ENCODE assay signal across 2 cellular contexts in the genomic region with DNA sequence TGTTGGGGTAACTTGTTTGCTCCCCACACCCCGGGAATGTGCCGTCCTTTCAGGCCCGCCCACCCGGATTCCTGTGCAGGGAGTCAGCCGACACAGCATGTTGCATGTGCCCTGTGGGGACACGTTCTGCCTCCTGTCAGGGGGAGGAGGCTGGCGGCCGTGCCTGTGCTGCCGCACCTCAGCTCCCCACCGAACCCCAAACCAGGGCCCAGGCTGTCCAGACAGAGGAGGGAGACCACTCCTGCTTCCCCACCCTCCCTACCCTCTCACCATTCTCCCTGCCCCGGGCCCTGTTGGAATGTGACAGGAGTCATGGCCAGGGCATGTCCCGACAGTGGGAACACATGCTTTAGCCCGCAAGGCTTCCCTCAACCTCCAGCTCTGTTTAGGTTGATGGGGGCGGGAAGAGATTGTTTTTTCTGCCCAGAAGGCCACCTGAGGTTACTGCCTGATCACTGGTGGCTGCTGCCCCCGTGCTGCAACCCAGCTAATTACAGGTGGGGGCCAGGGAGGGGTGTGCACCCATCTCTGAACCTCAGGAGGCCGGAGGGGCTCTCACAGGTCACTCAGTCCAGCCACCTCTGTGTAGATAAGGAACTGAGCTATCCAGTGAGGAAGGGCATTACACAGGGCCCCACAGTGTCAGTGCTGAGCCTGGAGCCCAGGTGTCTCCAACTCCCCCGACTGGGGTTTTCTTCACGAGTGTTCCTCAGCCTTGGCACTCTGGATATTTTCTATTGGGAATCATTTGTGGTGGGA.
TF ChIP-seq lines count a peak whose summit lies in the region.

No MANE protein-coding gene starts in this region.

TF ChIP-seq in A549, 52 proteins besides CTCF, POLR2A, EP300 and RAD21:
- TF ChIP-seq, protein P1, sequence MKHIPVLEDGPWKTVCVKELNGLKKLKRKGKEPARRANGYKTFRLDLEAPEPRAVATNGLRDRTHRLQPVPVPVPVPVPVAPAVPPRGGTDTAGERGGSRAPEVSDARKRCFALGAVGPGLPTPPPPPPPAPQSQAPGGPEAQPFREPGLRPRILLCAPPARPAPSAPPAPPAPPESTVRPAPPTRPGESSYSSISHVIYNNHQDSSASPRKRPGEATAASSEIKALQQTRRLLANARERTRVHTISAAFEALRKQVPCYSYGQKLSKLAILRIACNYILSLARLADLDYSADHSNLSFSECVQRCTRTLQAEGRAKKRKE (CRISPR knock-in tag; IDR thresholded peaks at IDR 0.05; ENCODE audit: low read depth), result no peak
- TF ChIP-seq MAZ (IDR thresholded peaks at IDR 0.05; ENCODE audit: borderline replicate concordance, low read depth, low read length), result peak; percentile 80; the same call in 1 of the 2 replicates

TF ChIP-seq in WTC11, 78 proteins besides CTCF, POLR2A, EP300 and RAD21 (continued from another document):
- TF ChIP-seq AFF4 (CRISPR knock-in tag; IDR thresholded peaks at IDR 0.05; ENCODE audit: borderline replicate concordance), result no peak
- TF ChIP-seq TP53 (CRISPR knock-in tag; IDR thresholded peaks at IDR 0.05), result no peak
- no peak for TF ChIP-seq TEAD4 (CRISPR knock-in tag; IDR thresholded peaks at IDR 0.05)
- TF ChIP-seq ZNF396 (CRISPR knock-in tag; IDR thresholded peaks at IDR 0.05; ENCODE audit: borderline replicate concordance), result no peak
- TF ChIP-seq, protein P2, sequence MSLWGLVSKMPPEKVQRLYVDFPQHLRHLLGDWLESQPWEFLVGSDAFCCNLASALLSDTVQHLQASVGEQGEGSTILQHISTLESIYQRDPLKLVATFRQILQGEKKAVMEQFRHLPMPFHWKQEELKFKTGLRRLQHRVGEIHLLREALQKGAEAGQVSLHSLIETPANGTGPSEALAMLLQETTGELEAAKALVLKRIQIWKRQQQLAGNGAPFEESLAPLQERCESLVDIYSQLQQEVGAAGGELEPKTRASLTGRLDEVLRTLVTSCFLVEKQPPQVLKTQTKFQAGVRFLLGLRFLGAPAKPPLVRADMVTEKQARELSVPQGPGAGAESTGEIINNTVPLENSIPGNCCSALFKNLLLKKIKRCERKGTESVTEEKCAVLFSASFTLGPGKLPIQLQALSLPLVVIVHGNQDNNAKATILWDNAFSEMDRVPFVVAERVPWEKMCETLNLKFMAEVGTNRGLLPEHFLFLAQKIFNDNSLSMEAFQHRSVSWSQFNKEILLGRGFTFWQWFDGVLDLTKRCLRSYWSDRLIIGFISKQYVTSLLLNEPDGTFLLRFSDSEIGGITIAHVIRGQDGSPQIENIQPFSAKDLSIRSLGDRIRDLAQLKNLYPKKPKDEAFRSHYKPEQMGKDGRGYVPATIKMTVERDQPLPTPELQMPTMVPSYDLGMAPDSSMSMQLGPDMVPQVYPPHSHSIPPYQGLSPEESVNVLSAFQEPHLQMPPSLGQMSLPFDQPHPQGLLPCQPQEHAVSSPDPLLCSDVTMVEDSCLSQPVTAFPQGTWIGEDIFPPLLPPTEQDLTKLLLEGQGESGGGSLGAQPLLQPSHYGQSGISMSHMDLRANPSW (CRISPR knock-in tag; conservative IDR thresholded peaks at IDR 0.05; ENCODE audit: low read depth), result no peak
- no peak for TF ChIP-seq RELA (CRISPR knock-in tag; IDR thresholded peaks at IDR 0.05; ENCODE audit: borderline replicate concordance)
- no peak for TF ChIP-seq FOXJ3 (CRISPR knock-in tag; IDR thresholded peaks at IDR 0.05; ENCODE audit: borderline replicate concordance)
- no peak for TF ChIP-seq ZNF512 (CRISPR knock-in tag; IDR thresholded peaks at IDR 0.05; ENCODE audit: borderline replicate concordance)
